8 cellular contexts compared by ENCODE assay signal in genomic region chr1:161613142-161613515, GRCh38. TPM values are rescaled to one million over a fixed set of nuclear protein-coding genes. Genes with fewer than 3 reads are reported as not detected.
A peak's percentile ranks its signal among the peaks of the same experiment; 100 is the strongest.
DNase-seq lines count a peak whose midpoint lies in the region; ATAC-seq and TF ChIP-seq lines count a peak whose summit lies in the region.
"Not testable (repeated sequence)": the region's sequence is repeated elsewhere in the genome, so short reads cannot be mapped to it uniquely, and the experiment has no call there.

No MANE protein-coding gene starts in this region.

- H3K4me2 ChIP-seq in H9 (ENCODE audit: insufficient read depth, insufficient read length, low read length) = peak overlapping the region; percentile 49

- CTCF ChIA-PET in Panc1 (lab: Charles Lee) = not testable (repeated sequence)
- CTCF ChIA-PET in activated CD8-positive, alpha-beta memory T cell treated with anti-CD3 and anti-CD28 coated beads, Interleukin-2, amount 10 ng/mL, durations not matched to agents 7 days and 5 days (lab: Charles Lee) = interaction anchor here (1.3 kb wide), 1 partner anchor 125 kb away, joined by 3 read pairs; no protein-coding TSS in a partner anchor

- not testable (repeated sequence) for H4K8ac ChIP-seq in H9 (replicated peaks; ENCODE audit: insufficient read length, low read depth, low read length)

- not testable (repeated sequence) for H3K79me2 ChIP-seq in H9 (ENCODE audit: insufficient read depth, low read length)

- not testable (repeated sequence) for H3K9me3 ChIP-seq in H9 (ENCODE audit: control insufficient read depth, low read depth, low read length); Panc1 (ENCODE audit: control insufficient read depth, insufficient read depth, low read depth, low read length)

- not testable (repeated sequence) for H3K36me3 Mint-ChIP-seq in H9 (ENCODE audit: insufficient read depth in 1 of 3, low read depth in 3 of 3); activated CD8-positive, alpha-beta memory T cell treated with anti-CD3 and anti-CD28 coated beads, Interleukin-2, amount 10 ng/mL, durations not matched to agents 7 days and 5 days; naive thymus-derived CD8-positive, alpha-beta T cell; stimulated activated memory B cell treated with anti-CD40 and anti-IgM and Interleukin-4, amounts not matched to agents 10 μg/mL and 1 μg/mL and 100 μg/mL, for 72 hours

- not testable (repeated sequence) for H3K36me3 ChIP-seq in Panc1 (ENCODE audit: control insufficient read depth, insufficient read depth, low read length)

- H3K79me1 ChIP-seq in H9 (ENCODE audit: insufficient read depth, low read depth, low read length, poor library complexity, severe bottlenecking) = not testable (repeated sequence)

- H3K18ac ChIP-seq in H9 (ENCODE audit: insufficient read length, low read depth, low read length) = not testable (repeated sequence)

- ATAC-seq in Panc1; activated CD8-positive, alpha-beta memory T cell treated with anti-CD3 and anti-CD28 coated beads, Interleukin-2, amount 10 ng/mL, durations not matched to agents 7 days and 5 days; naive thymus-derived CD8-positive, alpha-beta T cell; stimulated activated memory B cell treated with anti-CD40 and anti-IgM and Interleukin-4, amounts not matched to agents 10 μg/mL and 1 μg/mL and 100 μg/mL, for 72 hours: not testable (repeated sequence)

- DNase-seq in AG09319 (ENCODE audit: extremely low read depth, low read depth) (peak; percentile 5), cerebellar cortex (ENCODE audit: low spot score) (peak; percentile 6), glomerular visceral epithelial cell (ENCODE audit: extremely low spot score) (peak; percentile 20)
- DNase-seq in H9; Panc1 (ENCODE audit: low read depth, low spot score); activated CD8-positive, alpha-beta memory T cell treated with anti-CD3 and anti-CD28 coated beads, Interleukin-2, amount 10 ng/mL, durations not matched to agents 7 days and 5 days; naive thymus-derived CD8-positive, alpha-beta T cell: not testable (repeated sequence)

- H2BK15ac ChIP-seq in H9 (ENCODE audit: low read depth, low read length) = not testable (repeated sequence)

- H3T11ph ChIP-seq in H9 (ENCODE audit: low read length) = not testable (repeated sequence)

- intact Hi-C loops in Panc1 (cut with micrococcal nuclease; ENCODE audit: unreplicated experiment) = not testable (repeated sequence)

- H3K4me3 ChIP-seq in Panc1 (ENCODE audit: low read depth in 2 of 2, low read length in 2 of 2) = peak overlapping the region; percentile 34 to 48

- POLR2A ChIA-PET in Panc1 (lab: Charles Lee) = not testable (repeated sequence)
- POLR2A ChIA-PET in naive thymus-derived CD8-positive, alpha-beta T cell (lab: Charles Lee) = interaction anchor here (1.6 kb wide), 1 partner anchor 113 kb away, joined by 8 read pairs; no protein-coding TSS in a partner anchor

- not testable (repeated sequence) for H4K5ac ChIP-seq in H9 (ENCODE audit: insufficient read length, low read depth, low read length)

- H3K4me3 Mint-ChIP-seq in H9 = peak overlapping the region; percentile 80 to 86
- H3K4me3 Mint-ChIP-seq in activated CD8-positive, alpha-beta memory T cell treated with anti-CD3 and anti-CD28 coated beads, Interleukin-2, amount 10 ng/mL, durations not matched to agents 7 days and 5 days = peak overlapping the region; percentile 90
- H3K4me3 Mint-ChIP-seq in naive thymus-derived CD8-positive, alpha-beta T cell = peak overlapping the region; percentile 43 to 97 (median 94)
- peak overlapping the region; percentile 87 for H3K4me3 Mint-ChIP-seq in stimulated activated memory B cell treated with anti-CD40 and anti-IgM and Interleukin-4, amounts not matched to agents 10 μg/mL and 1 μg/mL and 100 μg/mL, for 72 hours

- not testable (repeated sequence) for H2BK120ac ChIP-seq in H9 (ENCODE audit: low read depth, low read length, poor library complexity, severe bottlenecking)

- not testable (repeated sequence) for H3K56ac ChIP-seq in H9 (ENCODE audit: insufficient read length, low read depth, low read length)

- in situ Hi-C loops in Panc1 (cut with HindIII; ENCODE audit: low pct_unique_long_range_greater_than_20kb, low sequenced_read_pairs) = not testable (repeated sequence)

- not testable (repeated sequence) for TF ChIP-seq CTCF in AG09319 (IDR thresholded peaks at IDR 0.05; ENCODE audit: low read depth, low read length); H9 (conservative IDR thresholded peaks at IDR 0.05); Panc1 (IDR thresholded peaks at IDR 0.05)

- H3K23me2 ChIP-seq in H9 (ENCODE audit: insufficient read length, low read depth, low read length, poor library complexity, severe bottlenecking) = not testable (repeated sequence)

- not testable (repeated sequence) for H3K27ac ChIP-seq in H9 (ENCODE audit: insufficient read length, low read depth, low read length); Panc1 (ENCODE audit: low read length)

- not testable (repeated sequence) for H3K23ac ChIP-seq in H9 (ENCODE audit: insufficient read length, low read depth, low read length)

- H3K9ac ChIP-seq in H9 (ENCODE audit: extremely low read depth, insufficient read length, low read length) = not testable (repeated sequence)

- H3K4me1 ChIP-seq in H9 (ENCODE audit: insufficient read depth, low read length); Panc1 (ENCODE audit: control insufficient read depth, insufficient read depth, low read length): not testable (repeated sequence)

- H3K4ac ChIP-seq in H9 (ENCODE audit: low read depth, low read length) = not testable (repeated sequence)

- not testable (repeated sequence) for H4K91ac ChIP-seq in H9 (ENCODE audit: insufficient read length, low read depth, low read length)

- not testable (repeated sequence) for H3K27me3 ChIP-seq in H9 (ENCODE audit: insufficient read depth, low read length); Panc1 (ENCODE audit: control insufficient read depth, insufficient read depth, low read length)

- H3K9me3 Mint-ChIP-seq in H9; activated CD8-positive, alpha-beta memory T cell treated with anti-CD3 and anti-CD28 coated beads, Interleukin-2, amount 10 ng/mL, durations not matched to agents 7 days and 5 days (ENCODE audit: low read depth); naive thymus-derived CD8-positive, alpha-beta T cell; stimulated activated memory B cell treated with anti-CD40 and anti-IgM and Interleukin-4, amounts not matched to agents 10 μg/mL and 1 μg/mL and 100 μg/mL, for 72 hours: not testable (repeated sequence)

- not testable (repeated sequence) for H2AFZ ChIP-seq in H9 (ENCODE audit: low read length)

- peaks cover 12% of the 10 kb centered on the region for H3K27me3 Mint-ChIP-seq in H9 (ENCODE audit: low read depth)
- peaks cover 12% of the 10 kb centered on the region for H3K27me3 Mint-ChIP-seq in activated CD8-positive, alpha-beta memory T cell treated with anti-CD3 and anti-CD28 coated beads, Interleukin-2, amount 10 ng/mL, durations not matched to agents 7 days and 5 days
- not testable (repeated sequence) for H3K27me3 Mint-ChIP-seq in naive thymus-derived CD8-positive, alpha-beta T cell; stimulated activated memory B cell treated with anti-CD40 and anti-IgM and Interleukin-4, amounts not matched to agents 10 μg/mL and 1 μg/mL and 100 μg/mL, for 72 hours

- not testable (repeated sequence) for H2AK5ac ChIP-seq in H9 (ENCODE audit: insufficient read length, low read length)

- H2BK5ac ChIP-seq in H9 (ENCODE audit: insufficient read length, low read length) = not testable (repeated sequence)

- not testable (repeated sequence) for BruUV-seq in Panc1 (replicated peaks; lab: Mats Ljungman, UMichigan)

- H4K20me1 ChIP-seq in H9 (ENCODE audit: control insufficient read depth, insufficient read depth, insufficient read length) = not testable (repeated sequence)

- not testable (repeated sequence) for H2BK20ac ChIP-seq in H9 (ENCODE audit: low read depth, low read length, poor library complexity, severe bottlenecking)

- not testable (repeated sequence) for H2BK12ac ChIP-seq in H9 (ENCODE audit: insufficient read length, low read depth, low read length)

- not testable (repeated sequence) for H3K14ac ChIP-seq in H9 (ENCODE audit: insufficient read depth, low read length)

- H3K4me1 Mint-ChIP-seq in H9; stimulated activated memory B cell treated with anti-CD40 and anti-IgM and Interleukin-4, amounts not matched to agents 10 μg/mL and 1 μg/mL and 100 μg/mL, for 72 hours: not testable (repeated sequence)
- peaks cover 18% of the 10 kb centered on the region for H3K4me1 Mint-ChIP-seq in activated CD8-positive, alpha-beta memory T cell treated with anti-CD3 and anti-CD28 coated beads, Interleukin-2, amount 10 ng/mL, durations not matched to agents 7 days and 5 days
- H3K4me1 Mint-ChIP-seq in naive thymus-derived CD8-positive, alpha-beta T cell = peaks cover 17 to 24% (median 19%) of the 10 kb centered on the region in 4 donors

- peak overlapping the region; percentile 89 to 92 (median 92); a peak in 5 of 7 replicates for H3K27ac Mint-ChIP-seq in H9
- peak overlapping the region; percentile 91 for H3K27ac Mint-ChIP-seq in activated CD8-positive, alpha-beta memory T cell treated with anti-CD3 and anti-CD28 coated beads, Interleukin-2, amount 10 ng/mL, durations not matched to agents 7 days and 5 days
- H3K27ac Mint-ChIP-seq in naive thymus-derived CD8-positive, alpha-beta T cell = peak overlapping the region; percentile 91 to 100 (median 95)
- H3K27ac Mint-ChIP-seq in stimulated activated memory B cell treated with anti-CD40 and anti-IgM and Interleukin-4, amounts not matched to agents 10 μg/mL and 1 μg/mL and 100 μg/mL, for 72 hours = peak overlapping the region; percentile 86

- no CpG with 5 or more reads among the region's 6 CpGs for WGBS in H9 (ENCODE audit: extremely low coverage, insufficient read length, low lambda C conversion rate)

RNA-seq across cellular contexts. Expression of gene FCGR3B, which starts 17.8 kb away (rescaled TPM):
- total RNA-seq in H9 (2021) = not detected in 2 replicates
- not detected for total RNA-seq in Panc1 (2021; ENCODE audit: unreplicated experiment)
- not detected for polyA plus RNA-seq in Panc1 (2012; ENCODE audit: insufficient read length)
- total RNA-seq in activated CD8-positive, alpha-beta memory T cell treated with anti-CD3 and anti-CD28 coated beads, Interleukin-2, amount 10 ng/mL, durations not matched to agents 7 days and 5 days = under 1 TPM in 1 of 2 experiments, not detected in 1; 0.37 TPM
- total RNA-seq in naive thymus-derived CD8-positive, alpha-beta T cell = not detected
- polyA plus RNA-seq in naive thymus-derived CD8-positive, alpha-beta T cell = under 1 TPM in 1 of 3 donors, not detected in 2; 0.29 TPM

RNA-seq across cellular contexts. Expression of gene FCGR2B, which starts 49.8 kb away (rescaled TPM):
- total RNA-seq in H9 (2021) (not detected in 2 replicates), Panc1 (2021; ENCODE audit: unreplicated experiment) (0.15 TPM)
- not detected for polyA plus RNA-seq in Panc1 (2012; ENCODE audit: insufficient read length)
- total RNA-seq in activated CD8-positive, alpha-beta memory T cell treated with anti-CD3 and anti-CD28 coated beads, Interleukin-2, amount 10 ng/mL, durations not matched to agents 7 days and 5 days = under 1 TPM in 1 of 2 experiments, not detected in 1; 0.20 TPM
- total RNA-seq in naive thymus-derived CD8-positive, alpha-beta T cell = 1 to 10 TPM; 3.1 to 3.5 TPM
- under 1 TPM in 2 of 3 donors, not detected in 1; 0.16 to 0.23 TPM for polyA plus RNA-seq in naive thymus-derived CD8-positive, alpha-beta T cell
